Comparison of ENCODE assay signal across 1 cellular context in the genomic region with DNA sequence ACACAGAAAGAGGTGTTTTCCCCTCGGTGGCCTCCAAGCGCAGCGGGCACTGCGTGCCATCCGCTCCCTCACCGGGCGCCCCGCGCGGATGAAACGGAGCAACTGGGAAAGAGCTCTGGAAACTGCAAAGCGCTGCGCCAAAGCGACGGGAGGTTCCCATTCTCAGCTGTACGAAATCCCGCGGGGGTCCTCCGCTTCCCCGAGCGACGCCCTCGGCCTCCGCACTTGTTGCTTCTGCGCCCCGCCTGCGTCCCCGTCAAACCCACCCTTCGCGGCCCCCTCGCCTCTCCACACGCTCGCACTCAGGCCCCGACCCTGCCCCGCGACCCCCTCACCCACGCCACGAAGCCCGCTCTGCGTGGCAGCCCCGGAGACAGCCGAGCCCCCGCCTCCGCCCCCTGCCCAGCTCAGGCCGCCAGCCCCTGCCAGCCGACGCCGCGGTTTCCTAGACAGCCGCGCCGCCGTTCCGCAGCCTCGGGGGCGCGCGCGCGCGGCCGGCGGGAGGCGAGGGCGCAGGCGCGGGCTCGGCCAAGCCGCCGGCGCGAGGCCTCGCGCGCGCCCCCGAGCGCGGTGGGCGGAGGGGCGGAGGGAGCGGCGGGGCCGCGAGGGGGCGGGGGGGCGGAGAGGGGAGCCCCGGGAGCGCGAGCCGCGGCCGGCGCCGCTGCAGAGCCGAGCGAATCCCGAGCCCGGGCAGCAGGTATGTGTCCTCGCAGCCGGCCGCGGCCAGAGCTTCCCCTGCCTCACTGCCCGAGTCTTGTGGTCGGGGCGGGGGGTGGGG.
A peak's percentile ranks its signal among the peaks of the same experiment; 100 is the strongest.
TF ChIP-seq lines count a peak whose summit lies in the region.

A gene with protein sequence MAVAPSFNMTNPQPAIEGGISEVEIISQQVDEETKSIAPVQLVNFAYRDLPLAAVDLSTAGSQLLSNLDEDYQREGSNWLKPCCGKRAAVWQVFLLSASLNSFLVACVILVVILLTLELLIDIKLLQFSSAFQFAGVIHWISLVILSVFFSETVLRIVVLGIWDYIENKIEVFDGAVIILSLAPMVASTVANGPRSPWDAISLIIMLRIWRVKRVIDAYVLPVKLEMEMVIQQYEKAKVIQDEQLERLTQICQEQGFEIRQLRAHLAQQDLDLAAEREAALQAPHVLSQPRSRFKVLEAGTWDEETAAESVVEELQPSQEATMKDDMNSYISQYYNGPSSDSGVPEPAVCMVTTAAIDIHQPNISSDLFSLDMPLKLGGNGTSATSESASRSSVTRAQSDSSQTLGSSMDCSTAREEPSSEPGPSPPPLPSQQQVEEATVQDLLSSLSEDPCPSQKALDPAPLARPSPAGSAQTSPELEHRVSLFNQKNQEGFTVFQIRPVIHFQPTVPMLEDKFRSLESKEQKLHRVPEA (plus strand): TSS at position 666 of the 778 bp plus-strand sequence. CDS start 74,279 bp downstream, outside the sequence.

TF ChIP-seq in HEK293, 187 proteins besides CTCF, POLR2A, EP300 and RAD21 (continues in another document):
- TF ChIP-seq ZNF112 (tag by site-specific recombination; IDR thresholded peaks at IDR 0.05) (no peak), ZNF529 (tag by site-specific recombination; IDR thresholded peaks at IDR 0.05; ENCODE audit: insufficient replicate concordance) (no peak), ZNF394 (tag by site-specific recombination; IDR thresholded peaks at IDR 0.05; ENCODE audit: borderline replicate concordance) (no peak; the same call in 1 of the 2 replicates), ZNF48 (tag by site-specific recombination; IDR thresholded peaks at IDR 0.05) (no peak), GLIS2 (tag by site-specific recombination; IDR thresholded peaks at IDR 0.05) (peak; percentile 93), WT1 (tag by site-specific recombination; IDR thresholded peaks at IDR 0.05) (no peak), ZNF423 (tag by site-specific recombination; IDR thresholded peaks at IDR 0.05) (0 out of 2 replicates have a peak, but pooled peaks have one; percentile 21), ZNF610 (tag by site-specific recombination; IDR thresholded peaks at IDR 0.05; ENCODE audit: borderline replicate concordance) (no peak), EGR2 (tag by site-specific recombination; IDR thresholded peaks at IDR 0.05; ENCODE audit: low read depth) (peak; percentile 54; the same call in 1 of the 2 replicates), ZFP3 (tag by site-specific recombination; IDR thresholded peaks at IDR 0.05; ENCODE audit: low read depth) (no peak), ZNF701 (tag by site-specific recombination; IDR thresholded peaks at IDR 0.05) (no peak), GLIS1 (tag by site-specific recombination; IDR thresholded peaks at IDR 0.05) (peak; percentile 40), ZSCAN23 (tag by site-specific recombination; IDR thresholded peaks at IDR 0.05) (no peak), ZNF114 (tag by site-specific recombination; IDR thresholded peaks at IDR 0.05) (no peak), ZNF654 (tag by site-specific recombination; IDR thresholded peaks at IDR 0.05; ENCODE audit: low read depth) (no peak), ZNF473 (tag by site-specific recombination; IDR thresholded peaks at IDR 0.05) (no peak), ZNF266 (tag by site-specific recombination; IDR thresholded peaks at IDR 0.05; ENCODE audit: low read depth) (no peak), ZNF121 (tag by site-specific recombination; IDR thresholded peaks at IDR 0.05) (no peak), ZNF510 (tag by site-specific recombination; IDR thresholded peaks at IDR 0.05; ENCODE audit: insufficient replicate concordance) (no peak), ZNF239 (tag by site-specific recombination; IDR thresholded peaks at IDR 0.05) (no peak), ZNF214 (tag by site-specific recombination; IDR thresholded peaks at IDR 0.05; ENCODE audit: borderline replicate concordance) (no peak), KLF16 (tag by site-specific recombination; IDR thresholded peaks at IDR 0.05) (peak; percentile 60), HOXA7 (CRISPR knock-in tag; IDR thresholded peaks at IDR 0.05; ENCODE audit: borderline replicate concordance) (no peak), ZNF548 (tag by site-specific recombination; IDR thresholded peaks at IDR 0.05) (no peak), ZNF169 (tag by site-specific recombination; IDR thresholded peaks at IDR 0.05) (no peak), ZNF707 (tag by site-specific recombination; IDR thresholded peaks at IDR 0.05) (no peak), FEZF1 (tag by site-specific recombination; IDR thresholded peaks at IDR 0.05) (no peak; the same call in 1 of the 2 replicates), KLF8 (tag by site-specific recombination; IDR thresholded peaks at IDR 0.05) (peak; percentile 28; the same call in 1 of the 2 replicates), ZNF23 (tag by site-specific recombination; IDR thresholded peaks at IDR 0.05; ENCODE audit: borderline replicate concordance) (no peak), KLF10 (tag by site-specific recombination; IDR thresholded peaks at IDR 0.05) (peak; percentile 40; the same call in 1 of the 2 replicates), ZNF292 (tag by site-specific recombination; IDR thresholded peaks at IDR 0.05; ENCODE audit: borderline replicate concordance, low read depth) (no peak), MYNN (tag by site-specific recombination; IDR thresholded peaks at IDR 0.05; ENCODE audit: borderline replicate concordance) (no peak), ZNF558 (tag by site-specific recombination; IDR thresholded peaks at IDR 0.05) (no peak), ZNF324 (tag by site-specific recombination; IDR thresholded peaks at IDR 0.05) (no peak), ZNF501 (tag by site-specific recombination; IDR thresholded peaks at IDR 0.05) (peak; percentile 59; the same call in 1 of the 2 replicates), ZFHX2 (tag by site-specific recombination; conservative IDR thresholded peaks at IDR 0.05) (peak; percentile 84), SP2 (tag by site-specific recombination; IDR thresholded peaks at IDR 0.05) (0 out of 2 replicates have a peak, but pooled peaks have one; percentile 4), ZNF248 (tag by site-specific recombination; IDR thresholded peaks at IDR 0.05) (no peak)
- TF ChIP-seq, protein P1, sequence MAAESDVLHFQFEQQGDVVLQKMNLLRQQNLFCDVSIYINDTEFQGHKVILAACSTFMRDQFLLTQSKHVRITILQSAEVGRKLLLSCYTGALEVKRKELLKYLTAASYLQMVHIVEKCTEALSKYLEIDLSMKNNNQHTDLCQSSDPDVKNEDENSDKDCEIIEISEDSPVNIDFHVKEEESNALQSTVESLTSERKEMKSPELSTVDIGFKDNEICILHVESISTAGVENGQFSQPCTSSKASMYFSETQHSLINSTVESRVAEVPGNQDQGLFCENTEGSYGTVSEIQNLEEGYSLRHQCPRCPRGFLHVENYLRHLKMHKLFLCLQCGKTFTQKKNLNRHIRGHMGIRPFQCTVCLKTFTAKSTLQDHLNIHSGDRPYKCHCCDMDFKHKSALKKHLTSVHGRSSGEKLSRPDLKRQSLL (tag by site-specific recombination; IDR thresholded peaks at IDR 0.05) = no peak
- TF ChIP-seq, protein P2, sequence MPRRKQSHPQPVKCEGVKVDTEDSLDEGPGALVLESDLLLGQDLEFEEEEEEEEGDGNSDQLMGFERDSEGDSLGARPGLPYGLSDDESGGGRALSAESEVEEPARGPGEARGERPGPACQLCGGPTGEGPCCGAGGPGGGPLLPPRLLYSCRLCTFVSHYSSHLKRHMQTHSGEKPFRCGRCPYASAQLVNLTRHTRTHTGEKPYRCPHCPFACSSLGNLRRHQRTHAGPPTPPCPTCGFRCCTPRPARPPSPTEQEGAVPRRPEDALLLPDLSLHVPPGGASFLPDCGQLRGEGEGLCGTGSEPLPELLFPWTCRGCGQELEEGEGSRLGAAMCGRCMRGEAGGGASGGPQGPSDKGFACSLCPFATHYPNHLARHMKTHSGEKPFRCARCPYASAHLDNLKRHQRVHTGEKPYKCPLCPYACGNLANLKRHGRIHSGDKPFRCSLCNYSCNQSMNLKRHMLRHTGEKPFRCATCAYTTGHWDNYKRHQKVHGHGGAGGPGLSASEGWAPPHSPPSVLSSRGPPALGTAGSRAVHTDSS (tag by site-specific recombination; IDR thresholded peaks at IDR 0.05) = no peak
- TF ChIP-seq, protein P3, sequence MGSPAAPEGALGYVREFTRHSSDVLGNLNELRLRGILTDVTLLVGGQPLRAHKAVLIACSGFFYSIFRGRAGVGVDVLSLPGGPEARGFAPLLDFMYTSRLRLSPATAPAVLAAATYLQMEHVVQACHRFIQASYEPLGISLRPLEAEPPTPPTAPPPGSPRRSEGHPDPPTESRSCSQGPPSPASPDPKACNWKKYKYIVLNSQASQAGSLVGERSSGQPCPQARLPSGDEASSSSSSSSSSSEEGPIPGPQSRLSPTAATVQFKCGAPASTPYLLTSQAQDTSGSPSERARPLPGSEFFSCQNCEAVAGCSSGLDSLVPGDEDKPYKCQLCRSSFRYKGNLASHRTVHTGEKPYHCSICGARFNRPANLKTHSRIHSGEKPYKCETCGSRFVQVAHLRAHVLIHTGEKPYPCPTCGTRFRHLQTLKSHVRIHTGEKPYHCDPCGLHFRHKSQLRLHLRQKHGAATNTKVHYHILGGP (tag by site-specific recombination; IDR thresholded peaks at IDR 0.05) = peak; percentile 82
- TF ChIP-seq, protein P4, sequence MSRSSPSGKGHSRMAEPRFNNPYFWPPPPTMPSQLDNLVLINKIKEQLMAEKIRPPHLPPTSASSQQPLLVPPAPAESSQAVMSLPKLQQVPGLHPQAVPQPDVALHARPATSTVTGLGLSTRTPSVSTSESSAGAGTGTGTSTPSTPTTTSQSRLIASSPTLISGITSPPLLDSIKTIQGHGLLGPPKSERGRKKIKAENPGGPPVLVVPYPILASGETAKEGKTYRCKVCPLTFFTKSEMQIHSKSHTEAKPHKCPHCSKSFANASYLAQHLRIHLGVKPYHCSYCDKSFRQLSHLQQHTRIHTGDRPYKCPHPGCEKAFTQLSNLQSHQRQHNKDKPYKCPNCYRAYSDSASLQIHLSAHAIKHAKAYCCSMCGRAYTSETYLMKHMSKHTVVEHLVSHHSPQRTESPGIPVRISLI (tag by site-specific recombination; IDR thresholded peaks at IDR 0.05) = no peak
- TF ChIP-seq, protein P5, sequence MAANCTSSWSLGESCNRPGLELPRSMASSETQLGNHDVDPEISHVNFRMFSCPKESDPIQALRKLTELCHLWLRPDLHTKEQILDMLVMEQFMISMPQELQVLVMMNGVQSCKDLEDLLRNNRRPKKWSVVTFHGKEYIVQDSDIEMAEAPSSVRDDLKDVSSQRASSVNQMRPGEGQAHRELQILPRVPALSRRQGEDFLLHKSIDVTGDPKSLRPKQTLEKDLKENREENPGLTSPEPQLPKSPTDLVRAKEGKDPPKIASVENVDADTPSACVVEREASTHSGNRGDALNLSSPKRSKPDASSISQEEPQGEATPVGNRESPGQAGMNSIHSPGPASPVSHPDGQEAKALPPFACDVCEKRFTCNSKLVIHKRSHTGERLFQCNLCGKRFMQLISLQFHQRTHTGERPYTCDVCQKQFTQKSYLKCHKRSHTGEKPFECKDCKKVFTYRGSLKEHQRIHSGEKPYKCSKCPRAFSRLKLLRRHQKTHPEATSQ (tag by site-specific recombination; IDR thresholded peaks at IDR 0.05) = peak; percentile 38; the same call in 1 of the 2 replicates
- TF ChIP-seq, protein P6, sequence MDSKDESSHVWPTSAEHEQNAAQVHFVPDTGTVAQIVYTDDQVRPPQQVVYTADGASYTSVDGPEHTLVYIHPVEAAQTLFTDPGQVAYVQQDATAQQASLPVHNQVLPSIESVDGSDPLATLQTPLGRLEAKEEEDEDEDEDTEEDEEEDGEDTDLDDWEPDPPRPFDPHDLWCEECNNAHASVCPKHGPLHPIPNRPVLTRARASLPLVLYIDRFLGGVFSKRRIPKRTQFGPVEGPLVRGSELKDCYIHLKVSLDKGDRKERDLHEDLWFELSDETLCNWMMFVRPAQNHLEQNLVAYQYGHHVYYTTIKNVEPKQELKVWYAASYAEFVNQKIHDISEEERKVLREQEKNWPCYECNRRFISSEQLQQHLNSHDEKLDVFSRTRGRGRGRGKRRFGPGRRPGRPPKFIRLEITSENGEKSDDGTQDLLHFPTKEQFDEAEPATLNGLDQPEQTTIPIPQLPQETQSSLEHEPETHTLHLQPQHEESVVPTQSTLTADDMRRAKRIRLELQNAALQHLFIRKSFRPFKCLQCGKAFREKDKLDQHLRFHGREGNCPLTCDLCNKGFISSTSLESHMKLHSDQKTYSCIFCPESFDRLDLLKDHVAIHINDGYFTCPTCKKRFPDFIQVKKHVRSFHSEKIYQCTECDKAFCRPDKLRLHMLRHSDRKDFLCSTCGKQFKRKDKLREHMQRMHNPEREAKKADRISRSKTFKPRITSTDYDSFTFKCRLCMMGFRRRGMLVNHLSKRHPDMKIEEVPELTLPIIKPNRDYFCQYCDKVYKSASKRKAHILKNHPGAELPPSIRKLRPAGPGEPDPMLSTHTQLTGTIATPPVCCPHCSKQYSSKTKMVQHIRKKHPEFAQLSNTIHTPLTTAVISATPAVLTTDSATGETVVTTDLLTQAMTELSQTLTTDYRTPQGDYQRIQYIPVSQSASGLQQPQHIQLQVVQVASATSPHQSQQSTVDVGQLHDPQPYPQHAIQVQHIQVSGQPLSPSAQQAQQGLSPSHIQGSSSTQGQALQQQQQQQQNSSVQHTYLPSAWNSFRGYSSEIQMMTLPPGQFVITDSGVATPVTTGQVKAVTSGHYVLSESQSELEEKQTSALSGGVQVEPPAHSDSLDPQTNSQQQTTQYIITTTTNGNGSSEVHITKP (tag by site-specific recombination; IDR thresholded peaks at IDR 0.05) = no peak
- TF ChIP-seq, protein P7, sequence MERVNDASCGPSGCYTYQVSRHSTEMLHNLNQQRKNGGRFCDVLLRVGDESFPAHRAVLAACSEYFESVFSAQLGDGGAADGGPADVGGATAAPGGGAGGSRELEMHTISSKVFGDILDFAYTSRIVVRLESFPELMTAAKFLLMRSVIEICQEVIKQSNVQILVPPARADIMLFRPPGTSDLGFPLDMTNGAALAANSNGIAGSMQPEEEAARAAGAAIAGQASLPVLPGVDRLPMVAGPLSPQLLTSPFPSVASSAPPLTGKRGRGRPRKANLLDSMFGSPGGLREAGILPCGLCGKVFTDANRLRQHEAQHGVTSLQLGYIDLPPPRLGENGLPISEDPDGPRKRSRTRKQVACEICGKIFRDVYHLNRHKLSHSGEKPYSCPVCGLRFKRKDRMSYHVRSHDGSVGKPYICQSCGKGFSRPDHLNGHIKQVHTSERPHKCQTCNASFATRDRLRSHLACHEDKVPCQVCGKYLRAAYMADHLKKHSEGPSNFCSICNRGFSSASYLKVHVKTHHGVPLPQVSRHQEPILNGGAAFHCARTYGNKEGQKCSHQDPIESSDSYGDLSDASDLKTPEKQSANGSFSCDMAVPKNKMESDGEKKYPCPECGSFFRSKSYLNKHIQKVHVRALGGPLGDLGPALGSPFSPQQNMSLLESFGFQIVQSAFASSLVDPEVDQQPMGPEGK (tag by site-specific recombination; IDR thresholded peaks at IDR 0.05) = peak; percentile 86
